In genomic region chr6:31827286-31828079, GRCh38 we compare ENCODE assay signal across 1 cellular context.
A peak's percentile ranks its signal among the peaks of the same experiment; 100 is the strongest.
TF ChIP-seq lines count a peak whose summit lies in the region.

HSPA1B (plus strand) TSS chr6:31827738; CDS start chr6:31827951, 213 bp downstream.

TF ChIP-seq in K562, 482 proteins besides CTCF, POLR2A, EP300 and RAD21 (continued from another document and continues in another):
- TF ChIP-seq ESRRA (IDR thresholded peaks at IDR 0.05; ENCODE audit: borderline replicate concordance, low read depth) (no peak), NR0B1 (IDR thresholded peaks at IDR 0.05; ENCODE audit: partially characterized antibody) (no peak), OTX1 (CRISPR knock-in tag; IDR thresholded peaks at IDR 0.05) (peak; percentile 98), CGGBP1 (CRISPR knock-in tag; IDR thresholded peaks at IDR 0.05) (peak; percentile 92), AFF1 (IDR thresholded peaks at IDR 0.05; ENCODE audit: low read depth in 1 of 2, partially characterized antibody in 2 of 2) (peak; percentile 66 to 95), MYC (IDR thresholded peaks at IDR 0.05; ENCODE audit: low read depth, low read length) (peak; percentile 77), MYC (CRISPR knock-in tag; IDR thresholded peaks at IDR 0.05; ENCODE audit: borderline replicate concordance, low read depth) (peak; percentile 90; the same call in 1 of the 2 replicates), KLF16 (IDR thresholded peaks at IDR 0.05) (no peak), CHD4 (IDR thresholded peaks at IDR 0.05; ENCODE audit: insufficient read depth, insufficient replicate concordance, low read depth, low read length, poor library complexity, severe bottlenecking) (no peak), SMAD4 (CRISPR knock-in tag; conservative IDR thresholded peaks at IDR 0.05) (peak; percentile 87), HIVEP1 (CRISPR knock-in tag; IDR thresholded peaks at IDR 0.05) (peak; percentile 81), ZNF311 (CRISPR knock-in tag; IDR thresholded peaks at IDR 0.05) (no peak), ZBTB1 (CRISPR knock-in tag; IDR thresholded peaks at IDR 0.05; ENCODE audit: borderline replicate concordance, low read depth) (peak; percentile 10), PRPF4 (IDR thresholded peaks at IDR 0.05; ENCODE audit: insufficient read depth, low read depth, low read length, poor library complexity, severe bottlenecking) (peak; percentile 95), ETS1 (conservative IDR thresholded peaks at IDR 0.05; ENCODE audit: control insufficient read depth, low read depth, low read length) (peak; percentile 95), NKRF (IDR thresholded peaks at IDR 0.05; ENCODE audit: borderline replicate concordance) (peak; percentile 95), RBM22 (IDR thresholded peaks at IDR 0.05; ENCODE audit: low read depth, low read length, poor library complexity, severe bottlenecking) (peak; percentile 96), ZNF217 (CRISPR knock-in tag; IDR thresholded peaks at IDR 0.05) (no peak), E4F1 (CRISPR knock-in tag; IDR thresholded peaks at IDR 0.05; ENCODE audit: borderline replicate concordance) (no peak), NFIX (CRISPR knock-in tag; IDR thresholded peaks at IDR 0.05; ENCODE audit: low read depth) (0 out of 2 replicates have a peak, but pooled peaks have one; percentile 13), RBM25 (IDR thresholded peaks at IDR 0.05; ENCODE audit: low read depth, low read length, severe bottlenecking) (peak; percentile 85), TCFL5 (CRISPR knock-in tag; conservative IDR thresholded peaks at IDR 0.05) (no peak), NR4A1 (CRISPR knock-in tag; IDR thresholded peaks at IDR 0.05) (peak; percentile 98), NR4A1 (tag; IDR thresholded peaks at IDR 0.05) (no peak), SMARCA5 (IDR thresholded peaks at IDR 0.05) (no peak), CBFB (CRISPR knock-in tag; IDR thresholded peaks at IDR 0.05) (peak; percentile 73; the same call in 1 of the 2 replicates), ZBED1 (IDR thresholded peaks at IDR 0.05) (peak; percentile 98), ILF3 (IDR thresholded peaks at IDR 0.05; ENCODE audit: borderline replicate concordance) (no peak), FUS (optimal IDR thresholded peaks at IDR 0.05; ENCODE audit: low read depth, low read length) (no peak), ARID3B (CRISPR knock-in tag; IDR thresholded peaks at IDR 0.05; ENCODE audit: borderline replicate concordance) (peak; percentile 85; the same call in 1 of the 2 replicates), POLR2AphosphoS2 (IDR thresholded peaks at IDR 0.05; ENCODE audit: low read length) (peak; percentile 99), TEAD1 (CRISPR knock-in tag; IDR thresholded peaks at IDR 0.05) (peak; percentile 74 to 89; a peak in 3 of 4 replicates), CBX2 (IDR thresholded peaks at IDR 0.05; ENCODE audit: insufficient read depth, low read length, poor library complexity, severe bottlenecking) (no peak), CREB1 (IDR thresholded peaks at IDR 0.05) (peak; percentile 63), CREB1 (CRISPR knock-in tag; IDR thresholded peaks at IDR 0.05) (peak; percentile 58; the same call in 1 of the 2 replicates), ZBTB9 (CRISPR knock-in tag; IDR thresholded peaks at IDR 0.05) (peak; percentile 96), RBBP5 (IDR thresholded peaks at IDR 0.05; ENCODE audit: borderline replicate concordance, insufficient read depth, low read length, poor library complexity, severe bottlenecking) (no peak), HDAC2 (IDR thresholded peaks at IDR 0.05) (peak; percentile 88), POLR2H (tag; IDR thresholded peaks at IDR 0.05; ENCODE audit: low read depth) (no peak), CLOCK (CRISPR knock-in tag; IDR thresholded peaks at IDR 0.05; ENCODE audit: borderline replicate concordance) (0 out of 2 replicates have a peak, but pooled peaks have one; percentile 50), KLF6 (CRISPR knock-in tag; IDR thresholded peaks at IDR 0.05; ENCODE audit: borderline replicate concordance) (peak; percentile 62; the same call in 1 of the 2 replicates), ZNF165 (CRISPR knock-in tag; IDR thresholded peaks at IDR 0.05; ENCODE audit: borderline replicate concordance) (peak; percentile 89), ZBTB2 (IDR thresholded peaks at IDR 0.05) (peak; percentile 82), CAMTA2 (CRISPR knock-in tag; conservative IDR thresholded peaks at IDR 0.05) (peak; percentile 33; the same call in 1 of the 2 replicates), PCBP1 (IDR thresholded peaks at IDR 0.05; ENCODE audit: low read depth, low read length, poor library complexity, severe bottlenecking) (peak; percentile 38)
